ENCODE assay signal across 1 cellular context in the genomic region with DNA sequence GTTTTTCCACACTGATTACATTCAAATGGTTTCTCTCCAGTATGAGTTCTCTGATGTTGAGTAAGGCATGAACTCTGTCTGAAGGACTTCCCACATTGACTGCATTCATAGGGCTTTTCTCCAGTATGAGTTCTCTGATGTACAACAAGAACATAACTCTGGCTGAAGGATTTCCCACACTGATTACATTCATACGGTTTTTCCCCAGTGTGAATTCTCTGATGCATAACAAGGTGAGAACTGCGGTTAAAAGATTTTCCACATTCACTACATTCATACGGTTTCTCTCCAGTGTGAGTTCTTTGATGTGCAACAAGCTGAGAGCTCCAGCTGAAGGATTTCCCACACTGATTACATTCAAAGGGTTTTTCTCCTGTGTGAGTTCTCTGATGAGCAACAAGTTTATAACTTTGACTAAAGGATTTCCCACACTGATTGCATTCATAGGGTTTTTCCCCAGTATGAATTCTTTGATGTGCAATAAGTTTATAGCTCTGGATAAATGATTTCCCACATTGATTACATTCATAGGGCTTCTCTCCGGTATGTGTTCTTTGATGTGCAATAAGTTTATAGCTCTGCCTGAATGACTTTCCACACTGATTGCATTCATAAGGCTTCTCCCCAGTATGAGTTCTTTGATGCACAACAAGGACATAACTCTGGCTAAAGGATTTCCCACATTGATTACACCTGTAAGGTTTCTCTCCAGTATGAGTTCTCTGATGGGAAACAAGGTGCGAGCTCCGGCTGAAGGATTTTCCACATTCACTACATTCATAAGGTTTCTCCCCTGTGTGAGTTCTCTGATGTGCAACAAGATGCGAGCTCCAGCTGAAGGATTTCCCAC.
TF ChIP-seq lines count a peak whose summit lies in the region.

No MANE protein-coding gene starts in this region.

TF ChIP-seq in HEK293, 187 proteins besides CTCF, POLR2A, EP300 and RAD21 (continued from another document):
- no peak for TF ChIP-seq PRDM2 (tag by site-specific recombination; IDR thresholded peaks at IDR 0.05; ENCODE audit: borderline replicate concordance)
TF ChIP-seq in HEK293: peak in this region for 24.
